ENCODE assay signal across 7 cellular contexts in the genomic region with DNA sequence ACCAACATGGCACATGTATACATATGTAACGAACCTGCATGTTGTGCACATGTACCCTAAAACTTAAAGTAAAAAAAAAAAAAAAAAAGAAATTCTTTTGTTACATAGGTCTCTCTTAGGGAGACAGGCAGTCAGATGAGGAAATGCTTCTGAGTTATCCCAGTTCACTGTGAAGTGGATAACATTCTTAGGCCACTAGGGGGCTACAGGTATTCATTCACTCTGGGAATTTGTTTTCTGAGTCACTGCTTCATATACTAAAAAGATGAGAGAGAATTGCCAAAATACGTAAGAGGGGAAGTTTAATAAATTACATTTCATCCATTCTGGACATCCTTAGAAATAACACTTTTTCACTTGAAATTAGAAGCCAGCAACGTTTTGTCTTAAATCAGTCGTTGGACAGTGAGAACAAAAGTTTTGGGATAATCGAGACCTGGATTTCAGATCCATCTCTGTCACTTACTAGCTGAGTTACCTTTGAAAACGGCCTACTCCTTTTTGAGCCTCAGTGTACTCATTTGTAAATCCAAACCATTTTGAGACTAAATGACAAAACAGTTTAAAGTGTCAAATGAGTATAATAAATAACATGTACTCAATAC.
DNase-seq lines count a peak whose midpoint lies in the region; ATAC-seq, FAIRE-seq and TF ChIP-seq lines count a peak whose summit lies in the region.

No MANE protein-coding gene starts in this region.

- no peaks in the 10 kb centered on the region for H4K20me1 ChIP-seq in GM12878 (ENCODE audit: control insufficient read depth, insufficient read depth)

- in situ Hi-C loops in GM12878 (cut with MboI), result no loop called here

- H3K27ac ChIP-seq in HEK293 (ENCODE audit: extremely low read depth, low read depth, low read length), result no peak overlapping the region
- no peak overlapping the region for H3K27ac ChIP-seq in GM12878 (ENCODE audit: control insufficient read depth, insufficient read depth)
- H3K27ac ChIP-seq in right lobe of liver, result no peak overlapping the region

- no peak overlapping the region for H2AFZ ChIP-seq in GM12878 (ENCODE audit: control insufficient read depth, low read depth, low read length)

- peak; percentile 61 for TF ChIP-seq RAD21 in GM12878 (IDR thresholded peaks at IDR 0.05; ENCODE audit: insufficient read depth, low read depth, low read length)

- intact Hi-C loops in GM12878 (cut with micrococcal nuclease; ENCODE audit: unreplicated experiment) (loop anchor here (2.0 kb wide), 1 partner anchor 741 kb away; no protein-coding TSS in a partner anchor), right lobe of liver (cut with DNase I) (no loop called here)

- DNase-seq in GM12865 (ENCODE audit: low read depth) (peak; percentile 30), NCI-H1694 (lab: John Stamatoyannopoulos, UW) (peak; percentile 7), GM12878 (ENCODE audit: low read depth, low spot score) (no peak), right lobe of liver (no peak), NCI-H2227 (lab: John Stamatoyannopoulos, UW; ENCODE audit: unreplicated experiment) (no peak)

- no peak for TF ChIP-seq EP300 in GM12878 (IDR thresholded peaks at IDR 0.05; ENCODE audit: borderline replicate concordance in 1 of 2, control insufficient read depth in 1 of 2, low read depth in 2 of 2, low read length in 2 of 2)

- H3K79me2 ChIP-seq in GM12878 (ENCODE audit: control insufficient read depth, insufficient read depth, low read length), result no peaks in the 10 kb centered on the region

- no peak overlapping the region for H3K4me2 ChIP-seq in GM12878 (ENCODE audit: control insufficient read depth, insufficient read depth)

- POLR2A ChIA-PET in HEK293 (lab: Yijun Ruan, JAX) (no interaction called here), GM12878 (lab: Charles Lee) (no interaction called here)

- H3K9me3 ChIP-seq in HEK293 (ENCODE audit: control insufficient read depth, insufficient read depth, low read depth, low read length), result no peaks in the 10 kb centered on the region
- no peaks in the 10 kb centered on the region; the same call in 2 of the 3 replicates for H3K9me3 ChIP-seq in GM12878 (replicated peaks; ENCODE audit: control insufficient read depth, insufficient read depth, low read length)
- H3K9me3 ChIP-seq in right lobe of liver, result no peaks in the 10 kb centered on the region

- H3K9ac ChIP-seq in GM12878 (ENCODE audit: control insufficient read depth, insufficient read depth, low read length), result no peak overlapping the region

- no peak for FAIRE-seq in GM12878 (lab: Jason Lieb, UNC)

- CTCF ChIA-PET in HEK293 (lab: Yijun Ruan, JAX), result interaction anchor here (0.7 kb wide), 2 partner anchors 15 to 31 kb away, joined by 3 read pairs; no protein-coding TSS in a partner anchor
- CTCF ChIA-PET in GM12878 (lab: Yijun Ruan, JAX), result interaction anchor here (0.6 kb wide), 1 partner anchor 900 kb away, joined by 4 read pairs; no protein-coding TSS in a partner anchor

- 26% methylated on average over 6 of the region's 6 CpGs for WGBS in GM12878 (ENCODE audit: insufficient coverage, insufficient replicate concordance, low lambda C conversion rate, missing lambda C conversion rate)
- WGBS in right lobe of liver (ENCODE audit: insufficient coverage, low coverage, low lambda C conversion rate, missing lambda C conversion rate), result 44% methylated on average over 6 of the region's 6 CpGs

- TF ChIP-seq POLR2A in GM12878 (IDR thresholded peaks at IDR 0.05; ENCODE audit: low read depth, low read length), result no peak
- TF ChIP-seq POLR2A in right lobe of liver (IDR thresholded peaks at IDR 0.05), result no peak

- ATAC-seq in GM12878 (peak; percentile 84), right lobe of liver (peak; percentile 81 to 91 (median 81)), GM19324 (IDR thresholded peaks at IDR 0.05; ENCODE audit: low FRiP score, unreplicated experiment) (no peak)

- no peaks in the 10 kb centered on the region for H3K4me1 ChIP-seq in HEK293 (ENCODE audit: control insufficient read depth, insufficient read depth, low read length)
- H3K4me1 ChIP-seq in GM12878 (ENCODE audit: control insufficient read depth, insufficient read depth, low read length), result no peaks in the 10 kb centered on the region
- no peaks in the 10 kb centered on the region for H3K4me1 ChIP-seq in right lobe of liver

- TF ChIP-seq CTCF in GM12865 (IDR thresholded peaks at IDR 0.05; ENCODE audit: insufficient read depth, low read depth, low read length, missing control alignments) (peak; percentile 46), HEK293 (tag by site-specific recombination; IDR thresholded peaks at IDR 0.05) (no peak), GM12878 (IDR thresholded peaks at IDR 0.05 in 2 of 3, conservative IDR thresholded peaks at IDR 0.05 in 1 of 3; ENCODE audit: control insufficient read depth in 2 of 3, extremely low read depth in 1 of 3, insufficient read depth in 1 of 3, low read depth in 3 of 3, low read length in 3 of 3) (peak; percentile 41 to 52 (median 50); a peak in 5 of 6 replicates), right lobe of liver (IDR thresholded peaks at IDR 0.05) (peak; percentile 53 to 69 (median 59))

- BruUV-seq in GM12878 (replicated peaks; lab: Mats Ljungman, UMichigan), result no TSS peak

- no peaks in the 10 kb centered on the region for H3K36me3 ChIP-seq in HEK293 (ENCODE audit: control insufficient read depth in 2 of 2, insufficient read depth in 1 of 2, low read length in 2 of 2)
- H3K36me3 ChIP-seq in GM12878 (ENCODE audit: control insufficient read depth in 2 of 2, insufficient read depth in 2 of 2, low read length in 1 of 2), result no peaks in the 10 kb centered on the region
- no peaks in the 10 kb centered on the region for H3K36me3 ChIP-seq in right lobe of liver

- no peaks in the 10 kb centered on the region for H3K27me3 ChIP-seq in GM12878 (replicated peaks in 1 of 2; ENCODE audit: control insufficient read depth in 2 of 2, insufficient read depth in 2 of 2, low read length in 1 of 2)
- no peaks in the 10 kb centered on the region for H3K27me3 ChIP-seq in right lobe of liver

- no peak overlapping the region for H3K4me3 ChIP-seq in GM12865 (ENCODE audit: low read depth, low read length)
- H3K4me3 ChIP-seq in HEK293 (ENCODE audit: low read depth, low read length), result no peak overlapping the region
- no peak overlapping the region for H3K4me3 ChIP-seq in GM12878
- H3K4me3 ChIP-seq in right lobe of liver, result no peak overlapping the region

- SMC1A ChIA-PET in GM12878 (lab: Charles Lee; ENCODE audit: uncharacterized antibody, unreplicated experiment), result interaction anchor here (0.6 kb wide), 1 partner anchor 891 kb away, joined by 3 read pairs; no protein-coding TSS in a partner anchor

- RAD21 ChIA-PET in GM12878 (lab: Charles Lee; ENCODE audit: unreplicated experiment), result no interaction called here

TF ChIP-seq in HEK293, 187 proteins besides CTCF, POLR2A, EP300 and RAD21:
- TF ChIP-seq ZNF660 (tag by site-specific recombination; IDR thresholded peaks at IDR 0.05), result 0 out of 2 replicates have a peak, but pooled peaks have one; percentile 28
- TF ChIP-seq ZNF654 (tag by site-specific recombination; IDR thresholded peaks at IDR 0.05; ENCODE audit: low read depth), result 0 out of 2 replicates have a peak, but pooled peaks have one; percentile 36
- no peak for TF ChIP-seq ZNF274 (IDR thresholded peaks at IDR 0.05; ENCODE audit: low read length)
- TF ChIP-seq ZNF274 (tag by site-specific recombination; IDR thresholded peaks at IDR 0.05; ENCODE audit: borderline replicate concordance), result no peak
- TF ChIP-seq ZNF146 (tag by site-specific recombination; IDR thresholded peaks at IDR 0.05), result no peak

TF ChIP-seq in GM12878, 131 proteins besides CTCF, POLR2A, EP300 and RAD21:
- TF ChIP-seq ESRRA (IDR thresholded peaks at IDR 0.05; ENCODE audit: low read length) (no peak), HDAC2 (IDR thresholded peaks at IDR 0.05) (no peak), SMC3 (IDR thresholded peaks at IDR 0.05; ENCODE audit: borderline replicate concordance, low read length) (peak; percentile 49; the same call in 1 of the 2 replicates)

Comparison
In these comparisons a context has a peak if more than half of its experiments do, and no peak if none do; other contexts are left out.
1. DNase-seq: peak in GM12865 (single experiment) and NCI-H1694 (single experiment); none in GM12878 (single experiment), right lobe of liver (0 of 3) and NCI-H2227 (single experiment).